1 cellular context compared by ENCODE assay signal in genomic region chrX:119512145-119512800, GRCh38.
TF ChIP-seq lines count a peak whose summit lies in the region.

No MANE protein-coding gene starts in this region.

TF ChIP-seq in HEK293, 187 proteins besides CTCF, POLR2A, EP300 and RAD21 (continued from another document):
- peak; percentile 74 for TF ChIP-seq ZNF654 (tag by site-specific recombination; IDR thresholded peaks at IDR 0.05; ENCODE audit: low read depth)
- TF ChIP-seq ZNF449 (tag by site-specific recombination; IDR thresholded peaks at IDR 0.05) = 0 out of 2 replicates have a peak, but pooled peaks have one; percentile 30
- TF ChIP-seq RBAK (tag by site-specific recombination; IDR thresholded peaks at IDR 0.05) = no peak
